1 cellular context compared by ENCODE assay signal in genomic region chr6:131995924-131996323, GRCh38.
TF ChIP-seq lines count a peak whose summit lies in the region.

No MANE protein-coding gene starts in this region.

TF ChIP-seq in HepG2, 621 proteins besides CTCF, POLR2A, EP300 and RAD21 (continued from another document):
- TF ChIP-seq TAF15 (IDR thresholded peaks at IDR 0.05; ENCODE audit: low read depth, low read length, poor library complexity, severe bottlenecking) (no peak), ZNF766 (CRISPR knock-in tag; IDR thresholded peaks at IDR 0.05; ENCODE audit: borderline replicate concordance) (no peak), ZNF512 (CRISPR knock-in tag; IDR thresholded peaks at IDR 0.05) (no peak), MIER2 (CRISPR knock-in tag; IDR thresholded peaks at IDR 0.05) (no peak), TEAD2 (CRISPR knock-in tag; IDR thresholded peaks at IDR 0.05) (no peak), ZFP91 (CRISPR knock-in tag; IDR thresholded peaks at IDR 0.05; ENCODE audit: borderline replicate concordance) (no peak), NFRKB (IDR thresholded peaks at IDR 0.05) (no peak), KMT2B (CRISPR knock-in tag; IDR thresholded peaks at IDR 0.05) (no peak), ZNF3 (CRISPR knock-in tag; IDR thresholded peaks at IDR 0.05) (no peak), SNRNP70 (IDR thresholded peaks at IDR 0.05; ENCODE audit: low read depth, low read length) (no peak), RERE (CRISPR knock-in tag; IDR thresholded peaks at IDR 0.05; ENCODE audit: low read depth) (no peak), KDM4B (CRISPR knock-in tag; IDR thresholded peaks at IDR 0.05) (no peak), MAZ (IDR thresholded peaks at IDR 0.05; ENCODE audit: borderline replicate concordance, low read depth, low read length) (no peak), MAZ (CRISPR knock-in tag; IDR thresholded peaks at IDR 0.05; ENCODE audit: low read depth) (no peak), TBX3 (IDR thresholded peaks at IDR 0.05; ENCODE audit: borderline replicate concordance) (no peak), ZFP36L2 (CRISPR knock-in tag; IDR thresholded peaks at IDR 0.05) (no peak)
